Comparison of ENCODE assay signal across 8 cellular contexts in the genomic region with DNA sequence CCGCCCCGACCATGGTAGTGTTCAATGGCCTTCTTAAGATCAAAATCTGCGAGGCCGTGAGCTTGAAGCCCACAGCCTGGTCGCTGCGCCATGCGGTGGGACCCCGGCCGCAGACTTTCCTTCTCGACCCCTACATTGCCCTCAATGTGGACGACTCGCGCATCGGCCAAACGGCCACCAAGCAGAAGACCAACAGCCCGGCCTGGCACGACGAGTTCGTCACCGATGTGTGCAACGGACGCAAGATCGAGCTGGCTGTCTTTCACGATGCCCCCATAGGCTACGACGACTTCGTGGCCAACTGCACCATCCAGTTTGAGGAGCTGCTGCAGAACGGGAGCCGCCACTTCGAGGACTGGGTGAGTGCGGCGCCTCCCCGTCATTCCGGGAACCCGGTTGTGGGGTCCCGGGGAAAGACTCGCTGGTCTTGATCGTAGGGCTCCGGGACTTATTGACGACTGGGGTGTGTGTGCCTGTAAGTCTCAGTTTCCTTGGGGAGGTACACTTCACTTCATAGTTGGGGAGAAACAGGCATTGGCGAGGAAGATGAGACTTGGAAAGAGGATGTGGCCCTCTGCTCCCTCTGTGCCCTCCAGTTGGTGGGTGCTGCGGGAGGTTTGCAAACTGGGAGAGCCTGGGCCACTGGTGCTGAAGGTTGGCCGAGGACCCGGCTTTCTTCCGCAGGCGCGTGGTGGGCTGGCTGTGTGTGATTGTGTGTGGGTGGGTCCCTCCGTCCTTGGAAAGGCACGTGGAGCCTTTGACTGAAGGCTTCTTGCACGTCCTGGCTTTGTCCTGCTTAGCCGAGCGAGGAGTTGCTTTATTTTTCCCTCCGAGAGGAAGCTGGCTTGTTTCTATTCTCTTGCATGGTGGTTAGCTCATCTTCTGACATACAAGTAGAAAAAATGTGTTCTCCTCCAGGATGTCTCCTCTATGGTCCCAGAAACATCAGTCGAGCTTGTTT. TPM values are rescaled to one million over a fixed set of nuclear protein-coding genes. Genes with fewer than 3 reads are reported as not detected.
A peak's percentile ranks its signal among the peaks of the same experiment; 100 is the strongest.
DNase-seq lines count a peak whose midpoint lies in the region; ATAC-seq, FAIRE-seq and TF ChIP-seq lines count a peak whose summit lies in the region.

No MANE protein-coding gene starts in this region.

- CTCF ChIA-PET in HCT116 (lab: Charles Lee), result interaction anchor here (1.7 kb wide), 1 partner anchor 126 kb away, joined by 4 read pairs; no protein-coding TSS in a partner anchor

- no peak for FAIRE-seq in bronchial epithelial cell (lab: Jason Lieb, UNC)
- no peak for FAIRE-seq in keratinocyte (lab: Jason Lieb, UNC)

- H2AFZ ChIP-seq in HCT116 (ENCODE audit: low read depth, low read length, poor library complexity, severe bottlenecking) (no peak overlapping the region), keratinocyte (ENCODE audit: control insufficient read depth, low read length) (peak overlapping the region; percentile 90)

- POLR2A ChIA-PET in HCT116 (lab: Charles Lee), result no interaction called here

- peak overlapping the region; percentile 94 for H3K4me2 ChIP-seq in HCT116 (ENCODE audit: low read length)
- peak overlapping the region; percentile 91 for H3K4me2 ChIP-seq in keratinocyte (ENCODE audit: control insufficient read depth, extremely low read depth, insufficient read depth, low read depth, low read length)

- H4K20me1 ChIP-seq in HCT116 (ENCODE audit: insufficient read depth) (no peaks in the 10 kb centered on the region), keratinocyte (ENCODE audit: control insufficient read depth, extremely low read depth, insufficient read depth, low read length) (no peaks in the 10 kb centered on the region)

- no peaks in the 10 kb centered on the region for H3K9me1 ChIP-seq in keratinocyte (ENCODE audit: control insufficient read depth, extremely low read depth, insufficient read depth, low read length)

- H3K79me2 ChIP-seq in HCT116 (ENCODE audit: insufficient read depth, low read length), result peaks cover 52% of the 10 kb centered on the region
- no peaks in the 10 kb centered on the region for H3K79me2 ChIP-seq in keratinocyte (ENCODE audit: control insufficient read depth, insufficient read depth, low read length)

- DNase-seq in AG08395 (ENCODE audit: low spot score) (peak; percentile 25), HCT116 (ENCODE audit: low read depth, low spot score) (no peak), T-helper 1 cell (peak in 4 of 5 donors; percentile 4 to 17 (median 9)), bronchial epithelial cell (ENCODE audit: low read depth) (no peak), keratinocyte (ENCODE audit: low read depth, low spot score) (no peak), spleen (peak; percentile 87), Kasumi-1 (lab: John Stamatoyannopoulos, UW) (no peak)

- H3K27me3 ChIP-seq in HCT116 (ENCODE audit: insufficient read depth, low read length) (no peaks in the 10 kb centered on the region), bronchial epithelial cell (ENCODE audit: control insufficient read depth, insufficient read depth, low read length) (no peaks in the 10 kb centered on the region), keratinocyte (ENCODE audit: control insufficient read depth, extremely low read depth, insufficient read depth, low read length) (no peaks in the 10 kb centered on the region), spleen (replicated peaks in 1 of 7) (peaks cover 0 to 11% (median 0%) of the 10 kb centered on the region in 7 donors)

- no peaks in the 10 kb centered on the region for H3K9me2 ChIP-seq in HCT116 (ENCODE audit: insufficient read depth)

- no peaks in the 10 kb centered on the region for H3K36me3 ChIP-seq in HCT116 (ENCODE audit: control insufficient read depth in 1 of 2, insufficient read depth in 2 of 2, low read length in 2 of 2)
- no peaks in the 10 kb centered on the region for H3K36me3 ChIP-seq in bronchial epithelial cell (ENCODE audit: control insufficient read depth, insufficient read depth, low read length)
- H3K36me3 ChIP-seq in keratinocyte (ENCODE audit: control insufficient read depth in 2 of 2, extremely low read depth in 1 of 2, insufficient read depth in 2 of 2, low read length in 2 of 2), result no peaks in the 10 kb centered on the region
- peaks cover 0 to 7% (median 0%) of the 10 kb centered on the region in 6 donors for H3K36me3 ChIP-seq in spleen

- no peak for TF ChIP-seq RAD21 in HCT116 (IDR thresholded peaks at IDR 0.05; ENCODE audit: low read depth)

- H3K9ac ChIP-seq in HCT116 (ENCODE audit: low read length) (peak overlapping the region; percentile 76), keratinocyte (ENCODE audit: control insufficient read depth, extremely low read depth, insufficient read depth, low read length) (peak overlapping the region; percentile 82)

- intact Hi-C loops in HCT116 (cut with micrococcal nuclease), result no loop called here
- intact Hi-C loops in spleen (cut with DNase I; ENCODE audit: low total_unique reads), result no loop called here

- ATAC-seq in HCT116, result no peak
- no peak for ATAC-seq in GM19395 (IDR thresholded peaks at IDR 0.05; ENCODE audit: unreplicated experiment)

- TF ChIP-seq POLR2A in HCT116 (IDR thresholded peaks at IDR 0.05; ENCODE audit: borderline replicate concordance, extremely low read depth, insufficient read depth, insufficient read length), result no peak
- TF ChIP-seq POLR2A in spleen (IDR thresholded peaks at IDR 0.05), result no peak

- H3K27ac ChIP-seq in HCT116 (ENCODE audit: low read depth, low read length) (no peak overlapping the region; the same call in 1 of the 2 replicates), keratinocyte (ENCODE audit: control insufficient read depth, insufficient read depth, low read length) (no peak overlapping the region), spleen (peak overlapping the region; percentile 87 to 100 (median 98))

- peaks cover 9 to 16% of the 10 kb centered on the region in 2 experiments for H3K4me1 ChIP-seq in HCT116 (ENCODE audit: control insufficient read depth in 1 of 2, insufficient read depth in 2 of 2, low read length in 2 of 2)
- H3K4me1 ChIP-seq in keratinocyte (ENCODE audit: control insufficient read depth, extremely low read depth, insufficient read depth, low read length), result peaks cover 14% of the 10 kb centered on the region
- peaks cover 13 to 66% (median 43%) of the 10 kb centered on the region in 6 donors for H3K4me1 ChIP-seq in spleen

- no TSS peak for BruUV-seq in HCT116 (replicated peaks; lab: Mats Ljungman, UMichigan)

- TF ChIP-seq CTCF in HCT116 (IDR thresholded peaks at IDR 0.05 in 2 of 3, conservative IDR thresholded peaks at IDR 0.05 in 1 of 3; ENCODE audit: borderline replicate concordance in 1 of 3, insufficient read depth in 1 of 3, low read depth in 2 of 3, low read length in 2 of 3) (no peak), bronchial epithelial cell (IDR thresholded peaks at IDR 0.05; ENCODE audit: insufficient read depth, low read length, severe bottlenecking) (no peak), keratinocyte (optimal IDR thresholded peaks at IDR 0.05 in 1 of 3, IDR thresholded peaks at IDR 0.05 in 1 of 3, conservative IDR thresholded peaks at IDR 0.05 in 1 of 3; ENCODE audit: extremely low read depth in 1 of 3, insufficient read depth in 2 of 3, low read length in 3 of 3) (no peak), spleen (IDR thresholded peaks at IDR 0.05 in 8 of 11, conservative IDR thresholded peaks at IDR 0.05 in 3 of 11) (no peak)

- H3K9me3 ChIP-seq in HCT116 (ENCODE audit: control insufficient read depth in 1 of 2, insufficient read depth in 1 of 2, low read depth in 1 of 2, low read length in 2 of 2) (no peaks in the 10 kb centered on the region), keratinocyte (ENCODE audit: control insufficient read depth, low read depth, low read length) (no peaks in the 10 kb centered on the region), spleen (no peaks in the 10 kb centered on the region)

- H3K4me3 ChIP-seq in HCT116 (replicated peaks in 1 of 2; ENCODE audit: low read depth in 1 of 2, low read length in 2 of 2) (peak overlapping the region; percentile 74 to 84), bronchial epithelial cell (ENCODE audit: low read depth, low read length) (peak overlapping the region; percentile 73), keratinocyte (ENCODE audit: control insufficient read depth in 2 of 3, extremely low read depth in 1 of 3, insufficient read depth in 2 of 3, low read depth in 1 of 3, low read length in 3 of 3) (peak overlapping the region; percentile 80 to 94 (median 86)), spleen (peak overlapping the region; percentile 60 to 86 (median 75))

- dilution Hi-C loops in keratinocyte (cut with MboI; ENCODE audit: extremely low pct_ligation_motif_present, low sequenced_read_pairs), result no loop called here

- WGBS in spleen, 5 donors, result 3 to 10% (median 4%) methylated on average over 37 to 54 of the region's 54 CpGs

- RAD21 ChIA-PET in HCT116 (lab: Charles Lee; ENCODE audit: low non-redundant PET in 1 of 2, low total read pairs in 2 of 2, uncharacterized antibody in 2 of 2, unreplicated experiment in 2 of 2), result no interaction called here

TF ChIP-seq in HCT116, 20 proteins besides CTCF, POLR2A, EP300 and RAD21 (continues in another document):
- TF ChIP-seq ZFX (IDR thresholded peaks at IDR 0.05), result no peak
- no peak for TF ChIP-seq JUND (IDR thresholded peaks at IDR 0.05)
- TF ChIP-seq POLR2AphosphoS5 (IDR thresholded peaks at IDR 0.05; ENCODE audit: low read depth, low read length), result no peak

RNA-seq across cellular contexts. Expression of a gene that starts 0.9 kb away (rescaled TPM):
- total RNA-seq in HCT116 (2021; ENCODE audit: unreplicated experiment), result 14.8 TPM
- polyA plus RNA-seq in HCT116 (2012), result 6.2 and 6.4 TPM in 2 replicates
- 6.3 and 10.9 TPM in 2 replicates for total RNA-seq in bronchial epithelial cell
- 1.5 to 2.0 TPM (median 2.0 TPM) in 3 replicates for polyA plus RNA-seq in keratinocyte
- polyA plus RNA-seq in keratinocyte (2011; ENCODE audit: low read depth), result 1.8 TPM
- polyA plus RNA-seq in keratinocyte (2011; cell fraction: cytosol; rRNA removed), result 1.0 TPM in 2 replicates
- polyA plus RNA-seq in keratinocyte (2011; cell fraction: nucleus; rRNA removed), result 2.5 and 3.1 TPM in 2 replicates
- polyA plus RNA-seq in keratinocyte (2012; ENCODE audit: low replicate concordance), result 1.4 and 2.3 TPM in 2 replicates
- polyA minus RNA-seq in keratinocyte, result 5.0 to 7.1 TPM (median 5.1 TPM) in 3 replicates
- polyA minus RNA-seq in keratinocyte (2011; cell fraction: cytosol; rRNA and poly(A)+ RNA removed), result 3.1 TPM
- polyA minus RNA-seq in keratinocyte (2011; cell fraction: nucleus; rRNA and poly(A)+ RNA removed), result 8.7 and 11.6 TPM in 2 replicates
- 10 to 100 TPM; 15.9 to 43.6 (median 27.0) TPM for total RNA-seq in spleen
- 1 to 10 TPM; 2.5 to 4.0 (median 3.9) TPM for polyA plus RNA-seq in spleen

RNA-seq across cellular contexts. Expression of a gene that starts 41.3 kb away (rescaled TPM):
- total RNA-seq in HCT116 (2021; ENCODE audit: unreplicated experiment) (20.6 TPM), bronchial epithelial cell (12.9 and 13.4 TPM in 2 replicates), spleen (10 to 100 TPM; 21.0 to 57.8 (median 29.1) TPM)
- 5.6 and 7.4 TPM in 2 replicates for polyA plus RNA-seq in HCT116 (2012)
- polyA plus RNA-seq in keratinocyte (5.8 to 8.8 TPM (median 5.9 TPM) in 3 replicates), spleen (1 to 10 TPM; 4.6 to 9.5 (median 7.8) TPM)
- polyA plus RNA-seq in keratinocyte (2011; ENCODE audit: low read depth), result 4.1 TPM
- 4.0 and 7.0 TPM in 2 replicates for polyA plus RNA-seq in keratinocyte (2011; cell fraction: cytosol; rRNA removed)
- polyA plus RNA-seq in keratinocyte (2011; cell fraction: nucleus; rRNA removed), result 7.5 and 8.6 TPM in 2 replicates
- polyA plus RNA-seq in keratinocyte (2012; ENCODE audit: low replicate concordance), result 3.7 and 7.9 TPM in 2 replicates
- 1.7 to 20.6 TPM (median 8.5 TPM) in 3 replicates for polyA minus RNA-seq in keratinocyte
- 4.8 TPM for polyA minus RNA-seq in keratinocyte (2011; cell fraction: cytosol; rRNA and poly(A)+ RNA removed)
- polyA minus RNA-seq in keratinocyte (2011; cell fraction: nucleus; rRNA and poly(A)+ RNA removed), result 11.3 and 29.3 TPM in 2 replicates

Comparison
In these comparisons a context has a peak if more than half of its experiments do, and no peak if none do; other contexts are left out.
1. DNase-seq: peak in AG08395 (single experiment), T-helper 1 cell (4 of 5) and spleen (single experiment); none in HCT116 (single experiment), bronchial epithelial cell (single experiment), keratinocyte (single experiment) and Kasumi-1 (0 of 2).
2. H3K27ac ChIP-seq: peak in spleen (8 of 8); none in HCT116 (single experiment) and keratinocyte (single experiment).
3. Peak in every context shown above with its lines, with median percentiles within 50 percentile points of each other: H3K4me3 ChIP-seq.